18 cellular contexts compared by ENCODE assay signal in genomic region chr2:151380617-151381235, GRCh38. TPM values are rescaled to one million over a fixed set of nuclear protein-coding genes. Genes with fewer than 3 reads are reported as not detected.
"Had no signal": no experiment of that assay in that cellular context is flagged by ENCODE, and none has a peak within 500 bp of the region (broad histone marks: within the 10 kb centered on the region; RNA-seq: fewer than 3 reads in every experiment).

No MANE protein-coding gene starts in this region.

- H3K4me1 ChIP-seq: lower lobe of right lung, tibial artery had no signal

- H3K27me3 ChIP-seq: tibial artery had no signal

- H3K36me3 ChIP-seq: lower lobe of right lung, tibial artery had no signal

- H3K4me3 ChIP-seq: coronary artery, lower lobe of right lung, tibial artery had no signal

- H3K36me3 Mint-ChIP-seq: activated CD4-positive, alpha-beta memory T cell treated with anti-CD3 and anti-CD28 coated beads for 36 hours; activated CD8-positive, alpha-beta memory T cell treated with anti-CD3 and anti-CD28 coated beads, Interleukin-2, amount 10 ng/mL, durations not matched to agents 7 days and 5 days; natural killer cell treated with Interleukin-12 subunit alpha and Interleukin-12 subunit beta and Interleukin-15 and Interleukin-18, amount 100 ng/mL, for 72 hours had no signal

- H3K4me1 Mint-ChIP-seq: activated B cell treated with CpG ODN at 0.5 μM for 24 hours had no signal

- H3K27ac Mint-ChIP-seq: activated B cell treated with CpG ODN at 0.5 μM for 24 hours; activated CD4-positive, alpha-beta memory T cell treated with anti-CD3 and anti-CD28 coated beads for 36 hours; activated CD8-positive, alpha-beta memory T cell treated with anti-CD3 and anti-CD28 coated beads, Interleukin-2, amount 10 ng/mL, durations not matched to agents 7 days and 5 days; activated naive CD4-positive, alpha-beta T cell treated with anti-CD3 and anti-CD28 coated beads for 36 hours; natural killer cell treated with Interleukin-12 subunit alpha and Interleukin-12 subunit beta and Interleukin-15 and Interleukin-18, amount 100 ng/mL, for 72 hours; T-helper 1 cell treated with Interleukin-12 subunit alpha and Interleukin-12 subunit beta and Interleukin-4 antibody, amounts not matched to agents 30 μg/mL and 1 μg/mL, for 36 hours had no signal

- H3K9me3 Mint-ChIP-seq: activated B cell treated with CpG ODN at 0.5 μM for 24 hours; activated CD4-positive, alpha-beta memory T cell treated with anti-CD3 and anti-CD28 coated beads for 36 hours; activated naive CD4-positive, alpha-beta T cell treated with anti-CD3 and anti-CD28 coated beads for 36 hours; natural killer cell treated with Interleukin-12 subunit alpha and Interleukin-12 subunit beta and Interleukin-15 and Interleukin-18, amount 100 ng/mL, for 72 hours; T-helper 1 cell treated with Interleukin-12 subunit alpha and Interleukin-12 subunit beta and Interleukin-4 antibody, amounts not matched to agents 30 μg/mL and 1 μg/mL, for 36 hours had no signal

- H3K9me3 ChIP-seq: lower lobe of right lung, tibial artery had no signal

- H3K27ac ChIP-seq: coronary artery, lower lobe of right lung, tibial artery had no signal

- DNase-seq: activated B cell treated with CpG ODN at 0.5 μM for 24 hours; activated CD4-positive, alpha-beta memory T cell treated with anti-CD3 and anti-CD28 coated beads for 36 hours; activated CD4-positive, alpha-beta T cell treated with anti-CD3 and anti-CD28 coated beads for 4 hours; activated CD8-positive, alpha-beta memory T cell treated with anti-CD3 and anti-CD28 coated beads, Interleukin-2, amount 10 ng/mL, durations not matched to agents 7 days and 5 days; activated naive CD4-positive, alpha-beta T cell treated with anti-CD3 and anti-CD28 coated beads for 36 hours; aorta; foreskin melanocyte; hypothalamus; left colon; lower lobe of right lung; stimulated activated CD4-positive, alpha-beta T cell treated with anti-CD3 and anti-CD28 coated beads, Interleukin-12 subunit alpha, Interleukin-12 subunit beta, amount 100 ng/mL, for 4 hours; stimulated activated CD4-positive, alpha-beta T cell treated with anti-CD3 and anti-CD28 coated beads, Interleukin-1b, Interleukin-23, amount 100 ng/mL, for 48 hours; stimulated activated CD8-positive, alpha-beta memory T cell treated with anti-CD3 and anti-CD28 coated beads, Interleukin-4, amount 100 ng/mL, for 48 hours; stimulated activated naive CD4-positive, alpha-beta T cell; tibial artery had no signal

- H3K4me3 Mint-ChIP-seq: activated B cell treated with CpG ODN at 0.5 μM for 24 hours; activated CD4-positive, alpha-beta memory T cell treated with anti-CD3 and anti-CD28 coated beads for 36 hours; activated CD8-positive, alpha-beta memory T cell treated with anti-CD3 and anti-CD28 coated beads, Interleukin-2, amount 10 ng/mL, durations not matched to agents 7 days and 5 days; activated naive CD4-positive, alpha-beta T cell treated with anti-CD3 and anti-CD28 coated beads for 36 hours; natural killer cell treated with Interleukin-12 subunit alpha and Interleukin-12 subunit beta and Interleukin-15 and Interleukin-18, amount 100 ng/mL, for 72 hours; T-helper 1 cell treated with Interleukin-12 subunit alpha and Interleukin-12 subunit beta and Interleukin-4 antibody, amounts not matched to agents 30 μg/mL and 1 μg/mL, for 36 hours had no signal

- H3K27me3 Mint-ChIP-seq: activated B cell treated with CpG ODN at 0.5 μM for 24 hours; activated CD4-positive, alpha-beta memory T cell treated with anti-CD3 and anti-CD28 coated beads for 36 hours; activated CD8-positive, alpha-beta memory T cell treated with anti-CD3 and anti-CD28 coated beads, Interleukin-2, amount 10 ng/mL, durations not matched to agents 7 days and 5 days had no signal

RNA-seq across cellular contexts. Expression of gene TNFAIP6, which starts 23.3 kb away (rescaled TPM):
- total RNA-seq: activated CD4-positive, alpha-beta memory T cell treated with anti-CD3 and anti-CD28 coated beads for 36 hours; activated CD8-positive, alpha-beta memory T cell treated with anti-CD3 and anti-CD28 coated beads, Interleukin-2, amount 10 ng/mL, durations not matched to agents 7 days and 5 days; activated naive CD4-positive, alpha-beta T cell treated with anti-CD3 and anti-CD28 coated beads for 36 hours had no signal
